Comparison of ENCODE assay signal across 8 cellular contexts in the genomic region with DNA sequence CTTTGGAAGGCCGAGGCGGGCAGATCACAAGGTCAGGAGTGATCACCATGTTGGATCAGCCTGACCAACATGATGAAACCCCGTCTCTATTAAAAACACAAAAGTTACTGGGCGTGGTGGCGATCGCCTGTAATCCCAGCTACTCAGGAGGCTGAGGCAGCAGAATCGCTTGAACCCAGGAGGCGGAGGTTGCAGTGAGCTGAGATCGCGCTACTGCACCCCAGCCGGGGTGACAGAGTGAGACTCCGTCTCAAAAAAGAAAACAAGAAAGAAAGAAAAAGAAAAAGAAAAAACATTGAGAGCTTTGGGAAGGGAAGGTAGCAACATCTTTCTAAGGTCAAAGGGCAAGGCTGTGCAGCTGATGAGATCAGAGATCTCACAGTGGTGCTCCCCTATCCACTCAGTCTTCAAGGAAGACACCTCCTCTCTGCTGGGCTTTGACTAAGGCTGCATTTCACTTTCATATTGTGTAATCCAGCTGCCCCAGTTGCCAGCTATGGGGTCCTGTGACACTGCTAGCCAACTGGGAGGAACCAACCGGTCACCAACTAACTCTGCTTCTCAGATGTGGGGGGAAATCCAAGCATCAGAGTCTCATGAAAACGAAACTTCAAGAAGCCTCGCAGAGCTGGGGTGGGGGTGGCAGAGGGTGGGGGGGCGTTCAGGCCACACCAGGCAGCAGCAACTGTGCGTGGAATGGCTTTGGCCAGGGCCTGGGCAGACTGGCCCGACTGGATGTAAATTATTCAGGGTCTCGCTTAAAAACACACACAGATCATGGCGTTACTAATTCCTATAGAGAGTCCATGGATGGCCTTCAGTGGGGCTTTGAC. TPM values are rescaled to one million over a fixed set of nuclear protein-coding genes. Genes with fewer than 3 reads are reported as not detected.
A peak's percentile ranks its signal among the peaks of the same experiment; 100 is the strongest.
DNase-seq lines count a peak whose midpoint lies in the region; ATAC-seq and TF ChIP-seq lines count a peak whose summit lies in the region.

No MANE protein-coding gene starts in this region.

- H3K4me3 ChIP-seq in LNCaP clone FGC (ENCODE audit: low read depth, low read length) (peak overlapping the region; percentile 78), skeletal muscle tissue (ENCODE audit: low read length in 3 of 3) (peak overlapping the region; percentile 83 to 98 (median 97))

- H3K4me1 Mint-ChIP-seq in glutamatergic neuron (ENCODE audit: low read depth, unreplicated experiment) = peaks cover 5% of the 10 kb centered on the region

- peaks cover 2% of the 10 kb centered on the region for H3K9me3 Mint-ChIP-seq in glutamatergic neuron (ENCODE audit: unreplicated experiment)

- TF ChIP-seq CTCF in LNCaP clone FGC (IDR thresholded peaks at IDR 0.05; ENCODE audit: control insufficient read depth, extremely low read depth, insufficient read depth) = no peak
- TF ChIP-seq CTCF in glutamatergic neuron (IDR thresholded peaks at IDR 0.05; ENCODE audit: partially characterized antibody, unreplicated experiment) = no peak

- no peaks in the 10 kb centered on the region for H3K36me3 Mint-ChIP-seq in glutamatergic neuron (ENCODE audit: unreplicated experiment)

- H3K36me3 ChIP-seq in skeletal muscle tissue (ENCODE audit: control insufficient read depth in 3 of 3, insufficient read depth in 3 of 3, low read length in 3 of 3) = no peaks in the 10 kb centered on the region

- H3K9ac ChIP-seq in skeletal muscle tissue (ENCODE audit: low read depth in 1 of 3, low read length in 3 of 3) = peak overlapping the region; percentile 89 to 98 (median 96)

- CTCF ChIA-PET in HEK293T (lab: Yijun Ruan, JAX) = no interaction called here

- H3K27me3 Mint-ChIP-seq in glutamatergic neuron (ENCODE audit: unreplicated experiment) = peaks cover 9% of the 10 kb centered on the region

- H3K27me3 ChIP-seq in skeletal muscle tissue (ENCODE audit: control insufficient read depth in 3 of 3, insufficient read depth in 3 of 3, low read length in 3 of 3) = no peaks in the 10 kb centered on the region

- peak; percentile 56 for ATAC-seq in GM21723 (IDR thresholded peaks at IDR 0.05; ENCODE audit: unreplicated experiment)

- no peaks in the 10 kb centered on the region for H3K9me3 ChIP-seq in skeletal muscle tissue (ENCODE audit: control insufficient read depth in 3 of 3, low read length in 3 of 3)

- H3K4me3 Mint-ChIP-seq in glutamatergic neuron (ENCODE audit: unreplicated experiment) = peak overlapping the region; percentile 81

- DNase-seq in EL = peak; percentile 47
- no peak for DNase-seq in LNCaP clone FGC (ENCODE audit: low read depth)
- peak; percentile 48 for DNase-seq in activated T-cell treated with anti-CD3 and anti-CD28 coated beads for 48 hours (ENCODE audit: low read depth)
- no peak for DNase-seq in glutamatergic neuron
- no peak for DNase-seq in HEK293T (ENCODE audit: extremely low spot score)
- no peak for DNase-seq in SHP77 treated with DMSO at 0.1 percent for 48 hours (lab: John Stamatoyannopoulos, UW)

- peak overlapping the region; percentile 94 for H3K27ac ChIP-seq in skeletal muscle tissue (ENCODE audit: low read depth, low read length)

- H3K4me1 ChIP-seq in skeletal muscle tissue (ENCODE audit: control insufficient read depth in 3 of 3, insufficient read depth in 3 of 3, low read length in 3 of 3) = peaks cover 8 to 22% (median 9%) of the 10 kb centered on the region in 3 donors

- POLR2A ChIA-PET in HEK293T (lab: Yijun Ruan, JAX) = interaction anchor here (0.8 to 2.0 kb wide), 3 partner anchors 22 to 110 kb away, joined by 3 to 9 read pairs (median 3); partner anchors contain the start of genes ANKRD16 and FBH1

- no peak overlapping the region for H3K27ac Mint-ChIP-seq in glutamatergic neuron (ENCODE audit: unreplicated experiment)

TF ChIP-seq in HEK293T, 16 proteins besides CTCF, POLR2A, EP300 and RAD21:
- TF ChIP-seq ELF4 (IDR thresholded peaks at IDR 0.05) (no peak), ZNF384 (IDR thresholded peaks at IDR 0.05) (no peak), SUZ12 (IDR thresholded peaks at IDR 0.05) (no peak), L3MBTL2 (conservative IDR thresholded peaks at IDR 0.05) (no peak), SP1 (IDR thresholded peaks at IDR 0.05) (no peak), NFRKB (IDR thresholded peaks at IDR 0.05) (no peak), HDGF (IDR thresholded peaks at IDR 0.05; ENCODE audit: borderline replicate concordance) (no peak), TARDBP (IDR thresholded peaks at IDR 0.05) (no peak), FOXA1 (IDR thresholded peaks at IDR 0.05) (no peak), PKNOX1 (IDR thresholded peaks at IDR 0.05) (no peak), FOXK2 (IDR thresholded peaks at IDR 0.05) (no peak), BHLHE40 (IDR thresholded peaks at IDR 0.05; ENCODE audit: borderline replicate concordance) (no peak), FOXM1 (IDR thresholded peaks at IDR 0.05; ENCODE audit: borderline replicate concordance) (no peak), LEF1 (IDR thresholded peaks at IDR 0.05; ENCODE audit: borderline replicate concordance) (no peak), ARNT (IDR thresholded peaks at IDR 0.05) (no peak), CTBP1 (IDR thresholded peaks at IDR 0.05; ENCODE audit: borderline replicate concordance) (no peak)

RNA-seq across cellular contexts. Expression of gene IL15RA, which starts 1.5 kb away (rescaled TPM):
- not detected for total RNA-seq in glutamatergic neuron (ENCODE audit: unreplicated experiment)
- total RNA-seq in skeletal muscle tissue = 1.6 TPM

Comparison
In these comparisons a context has a peak if more than half of its experiments do, and no peak if none do; other contexts are left out.
1. DNase-seq: peak in EL (single experiment) and activated T-cell treated with anti-CD3 and anti-CD28 coated beads for 48 hours (single experiment); none in LNCaP clone FGC (single experiment), glutamatergic neuron (single experiment), HEK293T (single experiment) and SHP77 treated with DMSO at 0.1 percent for 48 hours (single experiment).